ENCODE assay signal across 8 cellular contexts in genomic region chr14:24429395-24430142, GRCh38. TPM values are rescaled to one million over a fixed set of nuclear protein-coding genes. Genes with fewer than 3 reads are reported as not detected.
A peak's percentile ranks its signal among the peaks of the same experiment; 100 is the strongest.
DNase-seq lines count a peak whose midpoint lies in the region; ATAC-seq and TF ChIP-seq lines count a peak whose summit lies in the region.

Gene CBLN3 (minus strand): TSS chr14:24429668. CDS start chr14:24429054, 614 bp downstream.
Gene KHNYN (plus strand): TSS chr14:24429954. CDS start chr14:24430731, 777 bp downstream.

- ATAC-seq in GM19035 (IDR thresholded peaks at IDR 0.05; ENCODE audit: unreplicated experiment): peak; percentile 79
- peak; percentile 83 for ATAC-seq in HG03280 (IDR thresholded peaks at IDR 0.05; ENCODE audit: unreplicated experiment)

- H3K4me3 ChIP-seq in BE2C (ENCODE audit: low read depth, low read length) (peak within 1 kb of the TSS; percentile 68), lower leg skin (ENCODE audit: low read depth, poor library complexity, severe bottlenecking) (peak within 1 kb of the TSS; percentile 66)

- H3K4me1 ChIP-seq in BE2C: peaks cover 6% of the 10 kb centered on the region

- DNase-seq in BE2C (peak; percentile 88), NCI-H510A (lab: John Stamatoyannopoulos, UW) (peak; percentile 84), dermis blood vessel endothelial cell (peak; percentile 93), lower leg skin (ENCODE audit: low spot score in 2 of 2) (peak; percentile 91 to 98)
- peak; percentile 84 for DNase-seq in activated CD4-positive, alpha-beta T cell treated with anti-CD3 and anti-CD28 coated beads, Interleukin-2, amount 50 U/mL, for 1 hour
- DNase-seq in stimulated activated CD4-positive, alpha-beta T cell treated with anti-CD3 and anti-CD28 coated beads, Interleukin-4, amount 100 ng/mL, for 24 hours: peak; percentile 90

- no peaks in the 10 kb centered on the region for H3K27me3 ChIP-seq in BE2C

- peak in 1 of 2 donors; percentile 96 for TF ChIP-seq POLR2A in lower leg skin (IDR thresholded peaks at IDR 0.05)

- 5 to 8% methylated on average over 25 to 43 of the region's 57 CpGs for WGBS in lower leg skin, 2 donors

- H3K9me3 ChIP-seq in BE2C: no peaks in the 10 kb centered on the region

- intact Hi-C loops in lower leg skin (cut with DNase I; ENCODE audit: low total_unique reads): loop anchor here (2.0 to 5.0 kb wide), 2 partner anchors 62 to 97 kb away; partner anchors contain the start of gene NFATC4

- TF ChIP-seq CTCF in BE2C (IDR thresholded peaks at IDR 0.05; ENCODE audit: low read depth, low read length) (no peak), lower leg skin (IDR thresholded peaks at IDR 0.05) (no peak)

- no peaks in the 10 kb centered on the region for H3K36me3 ChIP-seq in BE2C

RNA-seq across cellular contexts. Expression of gene CBLN3, which starts in this region (rescaled TPM):
- polyA plus RNA-seq in BE2C (2012; ENCODE audit: insufficient read depth, insufficient read length, low read depth): 0.62 TPM
- total RNA-seq in dermis blood vessel endothelial cell (0.84 and 1.0 TPM in 2 replicates), lower leg skin (1 to 10 TPM in 2 of 4 donors, under 1 TPM in 2; 0.76 to 1.4 (median 1.1) TPM)

RNA-seq across cellular contexts. Expression of gene KHNYN, which starts in this region (rescaled TPM):
- 26.1 TPM for polyA plus RNA-seq in BE2C (2012; ENCODE audit: insufficient read depth, insufficient read length, low read depth)
- total RNA-seq in dermis blood vessel endothelial cell (55.5 and 67.0 TPM in 2 replicates), lower leg skin (100 to 1,000 TPM in 1 of 4 donors, 10 to 100 TPM in 3; 66.0 to 147 (median 90.6) TPM)

Comparison
In these comparisons a context has a peak if more than half of its experiments do, and no peak if none do; other contexts are left out.
1. Peak in every context shown above with its lines: DNase-seq, ATAC-seq and H3K4me3 ChIP-seq.